ENCODE assay signal across 17 cellular contexts in genomic region chr6:136036601-136037000, GRCh38.
DNase-seq lines count a peak whose midpoint lies in the region; ATAC-seq, FAIRE-seq and TF ChIP-seq lines count a peak whose summit lies in the region.
"Had no signal": no experiment of that assay in that cellular context is flagged by ENCODE, and none has a peak within 500 bp of the region (broad histone marks: within the 10 kb centered on the region; RNA-seq: fewer than 3 reads in every experiment).

No MANE protein-coding gene starts in this region.

- no peaks in the 10 kb centered on the region for H4K20me1 ChIP-seq in GM23338 (replicated peaks; ENCODE audit: insufficient read depth)

- H3F3A ChIP-seq in GM23338 (replicated peaks; ENCODE audit: low read depth): no peaks in the 10 kb centered on the region

- peak overlapping the region; percentile 94 for H3K27ac ChIP-seq in ACC112 (ENCODE audit: low read depth, low read length)
- H3K27ac ChIP-seq in gastrocnemius medialis: peak overlapping the region; percentile 62 to 76 (median 69)
- no peak overlapping the region for H3K27ac ChIP-seq in CD4-positive, alpha-beta memory T cell (ENCODE audit: low read depth, low read length)
- no peak overlapping the region for H3K27ac ChIP-seq in GM23338 (ENCODE audit: low read depth)

- H2AFZ ChIP-seq in ACC112 (ENCODE audit: low read length, unreplicated experiment): peak overlapping the region; percentile 38
- no peak overlapping the region; the same call in 1 of the 2 replicates for H2AFZ ChIP-seq in GM23338

- H3K4me1 ChIP-seq in ACC112 (ENCODE audit: control insufficient read depth, insufficient read depth, low read length, unreplicated experiment) (peaks cover 61% of the 10 kb centered on the region), gastrocnemius medialis (peaks cover 24 to 42% of the 10 kb centered on the region in 2 donors), GM23338 (ENCODE audit: insufficient read depth) (no peaks in the 10 kb centered on the region)
- no peaks in the 10 kb centered on the region for H3K4me1 ChIP-seq in CD4-positive, alpha-beta memory T cell (ENCODE audit: insufficient read depth, low read length)

- DNase-seq in amniotic epithelial cell (ENCODE audit: low read depth): peak; percentile 37
- DNase-seq in fibroblast of peridontal ligament (ENCODE audit: extremely low read depth): peak; percentile 72
- DNase-seq in gastrocnemius medialis: no peak
- DNase-seq in CD4-positive, alpha-beta memory T cell: no peak
- DNase-seq in GM23338 (ENCODE audit: low spot score): no peak
- DNase-seq in H54 (ENCODE audit: insufficient read length, low spot score): no peak
- DNase-seq: activated effector memory CD4-positive, alpha-beta T cell treated with Interleukin-2 at 50 U/mL for 16 hours; amygdala; NCI-H1694; NCI-H345; occipital lobe; SIG-M5; spleen; stimulated activated naive B cell treated with anti-CD40 and anti-IgM and Interleukin-4, amounts not matched to agents 10 μg/mL and 1 μg/mL and 100 μg/mL, for 72 hours had no signal

- intact Hi-C loops in gastrocnemius medialis (cut with DNase I; ENCODE audit: low total_unique reads): loop anchor here (5.0 kb wide), 1 partner anchor 66 kb away; no protein-coding TSS in a partner anchor
- intact Hi-C loops in CD4-positive, alpha-beta memory T cell (cut with micrococcal nuclease): no loop called here

- TF ChIP-seq CTCF in gastrocnemius medialis (IDR thresholded peaks at IDR 0.05 in 4 of 5, conservative IDR thresholded peaks at IDR 0.05 in 1 of 5): no peak
- TF ChIP-seq CTCF in GM23338 (conservative IDR thresholded peaks at IDR 0.05; ENCODE audit: low read depth in 2 of 2): no peak

- POLR2A ChIA-PET in CD4-positive, alpha-beta memory T cell (lab: Charles Lee; ENCODE audit: partially characterized antibody): no interaction called here

- H3K27me3 Mint-ChIP-seq in CD4-positive, alpha-beta memory T cell: peaks cover 6% of the 10 kb centered on the region in 2 donors
- H3K27me3 Mint-ChIP-seq in GM23338 (ENCODE audit: insufficient read depth, low read depth, poor library complexity): peaks cover 2% of the 10 kb centered on the region
- H3K27me3 Mint-ChIP-seq: stimulated activated naive B cell treated with anti-CD40 and anti-IgM and Interleukin-4, amounts not matched to agents 10 μg/mL and 1 μg/mL and 100 μg/mL, for 72 hours had no signal

- H3K9me2 ChIP-seq in GM23338 (ENCODE audit: insufficient read depth): no peaks in the 10 kb centered on the region

- peak overlapping the region; percentile 71 for H3K4me3 ChIP-seq in ACC112 (ENCODE audit: low read depth, low read length)
- peak overlapping the region in 1 of 4 donors; percentile 10 for H3K4me3 ChIP-seq in gastrocnemius medialis
- H3K4me3 ChIP-seq in CD4-positive, alpha-beta memory T cell (ENCODE audit: low read length in 2 of 2): no peak overlapping the region
- H3K4me3 ChIP-seq in GM23338: no peak overlapping the region
- H3K4me3 ChIP-seq: GM12878, spleen had no signal

- H3K4me3 Mint-ChIP-seq in CD4-positive, alpha-beta memory T cell: no peak overlapping the region
- H3K4me3 Mint-ChIP-seq in GM23338: no peak overlapping the region
- H3K4me3 Mint-ChIP-seq: stimulated activated naive B cell treated with anti-CD40 and anti-IgM and Interleukin-4, amounts not matched to agents 10 μg/mL and 1 μg/mL and 100 μg/mL, for 72 hours had no signal

- H3K4me1 Mint-ChIP-seq in CD4-positive, alpha-beta memory T cell: peaks cover 0 to 7% (median 1%) of the 10 kb centered on the region in 4 donors
- peaks cover 14% of the 10 kb centered on the region for H3K4me1 Mint-ChIP-seq in GM23338

- peaks cover 8% of the 10 kb centered on the region for H3K79me2 ChIP-seq in ACC112 (ENCODE audit: control insufficient read depth, insufficient read depth, low read length, unreplicated experiment)
- H3K79me2 ChIP-seq in GM23338 (replicated peaks; ENCODE audit: insufficient read depth): no peaks in the 10 kb centered on the region

- no peaks in the 10 kb centered on the region for H3K9me3 ChIP-seq in gastrocnemius medialis
- H3K9me3 ChIP-seq in CD4-positive, alpha-beta memory T cell (ENCODE audit: control insufficient read depth in 1 of 2, low read length in 2 of 2): no peaks in the 10 kb centered on the region
- H3K9me3 ChIP-seq: spleen had no signal

- H3K9me3 Mint-ChIP-seq in CD4-positive, alpha-beta memory T cell: no peaks in the 10 kb centered on the region
- H3K9me3 Mint-ChIP-seq in GM23338: no peaks in the 10 kb centered on the region
- H3K9me3 Mint-ChIP-seq: stimulated activated naive B cell treated with anti-CD40 and anti-IgM and Interleukin-4, amounts not matched to agents 10 μg/mL and 1 μg/mL and 100 μg/mL, for 72 hours had no signal

- H3K27ac Mint-ChIP-seq in CD4-positive, alpha-beta memory T cell: no peak overlapping the region
- H3K27ac Mint-ChIP-seq in GM23338: no peak overlapping the region
- H3K27ac Mint-ChIP-seq: stimulated activated naive B cell treated with anti-CD40 and anti-IgM and Interleukin-4, amounts not matched to agents 10 μg/mL and 1 μg/mL and 100 μg/mL, for 72 hours had no signal

- ATAC-seq in gastrocnemius medialis: no peak
- ATAC-seq in HG03469 (IDR thresholded peaks at IDR 0.05; ENCODE audit: unreplicated experiment): no peak
- ATAC-seq in GM23338: no peak
- ATAC-seq: GM12878 had no signal

- H3K36me3 Mint-ChIP-seq in CD4-positive, alpha-beta memory T cell: no peaks in the 10 kb centered on the region
- no peaks in the 10 kb centered on the region for H3K36me3 Mint-ChIP-seq in GM23338 (ENCODE audit: low read depth)
- H3K36me3 Mint-ChIP-seq: stimulated activated naive B cell treated with anti-CD40 and anti-IgM and Interleukin-4, amounts not matched to agents 10 μg/mL and 1 μg/mL and 100 μg/mL, for 72 hours had no signal

- H3K36me3 ChIP-seq in ACC112 (ENCODE audit: insufficient read depth, low read length) (no peaks in the 10 kb centered on the region), gastrocnemius medialis (no peaks in the 10 kb centered on the region), GM23338 (ENCODE audit: insufficient read depth) (no peaks in the 10 kb centered on the region)
- no peaks in the 10 kb centered on the region for H3K36me3 ChIP-seq in CD4-positive, alpha-beta memory T cell (ENCODE audit: insufficient read depth, low read length)
- H3K36me3 ChIP-seq: spleen had no signal

- TF ChIP-seq POLR2A in gastrocnemius medialis (IDR thresholded peaks at IDR 0.05): no peak
- no peak for TF ChIP-seq POLR2A in H54 (IDR thresholded peaks at IDR 0.05; ENCODE audit: low read depth, low read length)

- in situ Hi-C loops in gastrocnemius medialis (cut with MboI; ENCODE audit: low sequenced_read_pairs in 4 of 4): no loop called here

- H3K27me3 ChIP-seq in ACC112 (ENCODE audit: insufficient read depth, low read length) (no peaks in the 10 kb centered on the region), gastrocnemius medialis (no peaks in the 10 kb centered on the region), GM23338 (ENCODE audit: insufficient read depth) (no peaks in the 10 kb centered on the region)
- H3K27me3 ChIP-seq in CD4-positive, alpha-beta memory T cell (ENCODE audit: insufficient read depth, low read length): no peaks in the 10 kb centered on the region
- H3K27me3 ChIP-seq: spleen had no signal

- no peak overlapping the region for H3K4me2 ChIP-seq in GM23338

- FAIRE-seq in H54 (lab: Jason Lieb, UNC): no peak
- FAIRE-seq: GM12878 had no signal

- CTCF ChIA-PET in CD4-positive, alpha-beta memory T cell (lab: Charles Lee; ENCODE audit: partially characterized antibody): no interaction called here

TF ChIP-seq in GM23338, 12 proteins besides CTCF, POLR2A, EP300 and RAD21 (continues in another document):
- TF ChIP-seq ETS1 (IDR thresholded peaks at IDR 0.05): no peak
- no peak for TF ChIP-seq STAT1 (IDR thresholded peaks at IDR 0.05; ENCODE audit: unreplicated experiment)
- TF ChIP-seq JUNB (IDR thresholded peaks at IDR 0.05; ENCODE audit: unreplicated experiment): no peak
- TF ChIP-seq EZH2phosphoT487 (IDR thresholded peaks at IDR 0.05; ENCODE audit: unreplicated experiment): no peak

Comparison
In these comparisons a context has a peak if more than half of its experiments do, and no peak if none do; other contexts are left out.
1. H3K27ac ChIP-seq: peak in ACC112 (single experiment) and gastrocnemius medialis (4 of 4); none in CD4-positive, alpha-beta memory T cell (single experiment) and GM23338 (single experiment).
2. DNase-seq: peak in amniotic epithelial cell (single experiment) and fibroblast of peridontal ligament (single experiment); none in gastrocnemius medialis (0 of 2), CD4-positive, alpha-beta memory T cell (0 of 5), GM23338 (single experiment) and H54 (single experiment).